Comparison of ENCODE assay signal across 22 cellular contexts in genomic region chr18:50053142-50053541, GRCh38.
"Had no signal": no experiment of that assay in that cellular context is flagged by ENCODE, and none has a peak within 500 bp of the region (broad histone marks: within the 10 kb centered on the region; RNA-seq: fewer than 3 reads in every experiment).

No MANE protein-coding gene starts in this region.

- DNase-seq: immature natural killer cell; kidney; left colon; left lung; lower lobe of right lung; mammary epithelial cell; mesenchymal stem cell; naive thymus-derived CD8-positive, alpha-beta T cell; nucleus accumbens; right lobe of liver; stimulated activated CD4-positive, alpha-beta T cell treated with anti-CD3 and anti-CD28 coated beads, Interleukin-1b, Interleukin-23, amount 100 ng/mL, for 48 hours; stimulated activated CD4-positive, alpha-beta T cell treated with anti-CD3 and anti-CD28 coated beads, Interleukin-2, amount 100 ng/mL, for 48 hours; stimulated activated CD4-positive, alpha-beta T cell treated with anti-CD3 and anti-CD28 coated beads, Interleukin-4, amount 100 ng/mL, for 4 hours; stimulated activated CD8-positive, alpha-beta memory T cell treated with anti-CD3 and anti-CD28 coated beads, Interleukin-4, amount 100 ng/mL, for 48 hours; stimulated activated naive CD4-positive, alpha-beta T cell treated with Interleukin-2 at 50 U/mL for 16 hours; stimulated activated naive CD8-positive, alpha-beta T cell treated with anti-CD3 and anti-CD28 coated beads, Interleukin-15, amount 100 ng/mL, for 72 hours; substantia nigra; testis; thyroid gland; transverse colon; upper lobe of left lung had no signal

- ATAC-seq: left colon; left lung; lower lobe of right lung; naive thymus-derived CD8-positive, alpha-beta T cell; right lobe of liver; stimulated activated memory B cell treated with anti-CD40 and anti-IgM and Interleukin-4, amounts not matched to agents 10 μg/mL and 1 μg/mL and 100 μg/mL, for 72 hours; stimulated activated naive CD8-positive, alpha-beta T cell treated with anti-CD3 and anti-CD28 coated beads, Interleukin-15, amount 100 ng/mL, for 72 hours had no signal
